In genomic region chr13:21603531-21604448, GRCh38 we compare ENCODE assay signal across 8 cellular contexts. TPM values are rescaled to one million over a fixed set of nuclear protein-coding genes. Genes with fewer than 3 reads are reported as not detected.
DNase-seq lines count a peak whose midpoint lies in the region; ATAC-seq and TF ChIP-seq lines count a peak whose summit lies in the region.

Gene MICU2, minus strand, starts transcription at chr13:21604170. Its CDS starts 22 bp downstream, at chr13:21604148.

- H2AFZ ChIP-seq in DND-41 (ENCODE audit: low read depth, low read length) (peak within 1 kb of the TSS; percentile 91), Karpas-422 (ENCODE audit: low read length) (peak within 1 kb of the TSS; percentile 45; the same call in 1 of the 2 replicates), fibroblast of lung (ENCODE audit: low read length) (peak within 1 kb of the TSS; percentile 93)

- DNase-seq in DND-41 (peak; percentile 97), Karpas-422 (peak; percentile 99), RPMI8226 (peak; percentile 93), fibroblast of lung (ENCODE audit: low read depth in 2 of 2) (peak; percentile 92 to 93)
- peak; percentile 92 to 98 (median 96) for DNase-seq in naive thymus-derived CD4-positive, alpha-beta T cell
- peak; percentile 94 for DNase-seq in stimulated activated naive B cell treated with anti-CD40 and anti-IgM and Interleukin-4, amounts not matched to agents 10 μg/mL and 1 μg/mL and 100 μg/mL, for 72 hours

- H3K9me3 Mint-ChIP-seq in activated T-helper 17 cell treated with anti-CD3 and anti-CD28 coated beads, Interleukin-2, amount 50 U/mL, for 72 hours: no peaks in the 10 kb centered on the region
- peaks cover 0 to 4% (median 0%) of the 10 kb centered on the region in 11 donors for H3K9me3 Mint-ChIP-seq in naive thymus-derived CD4-positive, alpha-beta T cell
- no peaks in the 10 kb centered on the region for H3K9me3 Mint-ChIP-seq in stimulated activated naive B cell treated with anti-CD40 and anti-IgM and Interleukin-4, amounts not matched to agents 10 μg/mL and 1 μg/mL and 100 μg/mL, for 72 hours

- TF ChIP-seq CTCF in DND-41 (IDR thresholded peaks at IDR 0.05; ENCODE audit: borderline replicate concordance, extremely low read depth, low read length, poor library complexity, severe bottlenecking): peak; percentile 11
- TF ChIP-seq CTCF in fibroblast of lung (conservative IDR thresholded peaks at IDR 0.05 in 1 of 2, IDR thresholded peaks at IDR 0.05 in 1 of 2; ENCODE audit: low read depth in 1 of 2, low read length in 2 of 2): peak in 1 of 2 donors; percentile 9

- H3K27ac ChIP-seq in DND-41 (ENCODE audit: low read length): peak within 1 kb of the TSS; percentile 96
- H3K27ac ChIP-seq in Karpas-422 (ENCODE audit: low read length): peak within 1 kb of the TSS; percentile 82
- peak within 1 kb of the TSS; percentile 94 for H3K27ac ChIP-seq in fibroblast of lung (ENCODE audit: insufficient read depth, low read length)
- H3K27ac ChIP-seq in naive thymus-derived CD4-positive, alpha-beta T cell (ENCODE audit: low read depth, low read length): peak within 1 kb of the TSS; percentile 93

- H3K27ac Mint-ChIP-seq in activated T-helper 17 cell treated with anti-CD3 and anti-CD28 coated beads, Interleukin-2, amount 50 U/mL, for 72 hours: peak within 1 kb of the TSS; percentile 97
- peak within 1 kb of the TSS; percentile 91 to 97 (median 95) for H3K27ac Mint-ChIP-seq in naive thymus-derived CD4-positive, alpha-beta T cell
- peak within 1 kb of the TSS; percentile 92 for H3K27ac Mint-ChIP-seq in stimulated activated naive B cell treated with anti-CD40 and anti-IgM and Interleukin-4, amounts not matched to agents 10 μg/mL and 1 μg/mL and 100 μg/mL, for 72 hours

- H3K4me1 ChIP-seq in DND-41 (ENCODE audit: insufficient read depth, low read length): peaks cover 31% of the 10 kb centered on the region
- peaks cover 44% of the 10 kb centered on the region for H3K4me1 ChIP-seq in Karpas-422 (ENCODE audit: low read length)
- H3K4me1 ChIP-seq in fibroblast of lung (ENCODE audit: control insufficient read depth, extremely low read depth, insufficient read depth, low read length): no peaks in the 10 kb centered on the region
- peaks cover 16 to 27% of the 10 kb centered on the region in 2 donors for H3K4me1 ChIP-seq in naive thymus-derived CD4-positive, alpha-beta T cell (ENCODE audit: control insufficient read depth in 2 of 2, insufficient read depth in 2 of 2, low read length in 2 of 2)

- peaks cover 9% of the 10 kb centered on the region for H3K4me1 Mint-ChIP-seq in activated T-helper 17 cell treated with anti-CD3 and anti-CD28 coated beads, Interleukin-2, amount 50 U/mL, for 72 hours
- peaks cover 25 to 53% (median 49%) of the 10 kb centered on the region in 7 donors for H3K4me1 Mint-ChIP-seq in naive thymus-derived CD4-positive, alpha-beta T cell
- H3K4me1 Mint-ChIP-seq in stimulated activated naive B cell treated with anti-CD40 and anti-IgM and Interleukin-4, amounts not matched to agents 10 μg/mL and 1 μg/mL and 100 μg/mL, for 72 hours: peaks cover 17 to 31% of the 10 kb centered on the region in 2 donors

- H4K20me1 ChIP-seq in DND-41 (ENCODE audit: insufficient read depth, low read length) (peaks cover 7% of the 10 kb centered on the region; the same call in 1 of the 2 replicates), Karpas-422 (ENCODE audit: insufficient read depth, low read depth, low read length) (no peaks in the 10 kb centered on the region), fibroblast of lung (ENCODE audit: control insufficient read depth, extremely low read depth, insufficient read depth, low read length) (no peaks in the 10 kb centered on the region)

- CTCF ChIA-PET in naive thymus-derived CD4-positive, alpha-beta T cell (lab: Charles Lee): interaction anchor here (0.6 to 1.2 kb wide), 3 partner anchors 10 to 306 kb away, joined by 3 read pairs; no protein-coding TSS in a partner anchor

- H3K4me2 ChIP-seq in DND-41 (ENCODE audit: insufficient read depth, low read length): peak within 1 kb of the TSS; percentile 75
- H3K4me2 ChIP-seq in Karpas-422 (ENCODE audit: low read depth, low read length, poor library complexity, severe bottlenecking): peak within 1 kb of the TSS; percentile 84
- peak within 1 kb of the TSS; percentile 79 for H3K4me2 ChIP-seq in fibroblast of lung (ENCODE audit: extremely low read depth, insufficient read depth, low read length)

- H3K27me3 Mint-ChIP-seq in activated T-helper 17 cell treated with anti-CD3 and anti-CD28 coated beads, Interleukin-2, amount 50 U/mL, for 72 hours: no peaks in the 10 kb centered on the region
- H3K27me3 Mint-ChIP-seq in naive thymus-derived CD4-positive, alpha-beta T cell: peaks cover 0 to 21% (median 7%) of the 10 kb centered on the region in 5 donors
- peaks cover 12 to 15% of the 10 kb centered on the region in 2 donors for H3K27me3 Mint-ChIP-seq in stimulated activated naive B cell treated with anti-CD40 and anti-IgM and Interleukin-4, amounts not matched to agents 10 μg/mL and 1 μg/mL and 100 μg/mL, for 72 hours

- peak within 1 kb of the TSS; percentile 90 for H3K4me3 Mint-ChIP-seq in activated T-helper 17 cell treated with anti-CD3 and anti-CD28 coated beads, Interleukin-2, amount 50 U/mL, for 72 hours
- peak within 1 kb of the TSS; percentile 77 to 94 (median 88) for H3K4me3 Mint-ChIP-seq in naive thymus-derived CD4-positive, alpha-beta T cell
- H3K4me3 Mint-ChIP-seq in stimulated activated naive B cell treated with anti-CD40 and anti-IgM and Interleukin-4, amounts not matched to agents 10 μg/mL and 1 μg/mL and 100 μg/mL, for 72 hours: peak within 1 kb of the TSS; percentile 83 to 88

- H3K9me2 ChIP-seq in Karpas-422 (replicated peaks; ENCODE audit: insufficient read depth, low read length): no peaks in the 10 kb centered on the region

- intact Hi-C loops in naive thymus-derived CD4-positive, alpha-beta T cell (cut with micrococcal nuclease): loop anchor here (1.0 to 10.0 kb wide), 21 partner anchors 35 to 1974 kb away; partner anchors contain the start of genes FGF9 (in 2 of the 2), MRPL57 (in 2 of the 2), PSPC1 (in 2 of the 2) and SKA3 (in 2 of the 2)

- H3K27me3 ChIP-seq in DND-41 (ENCODE audit: insufficient read depth, low read length, poor library complexity) (peaks cover 4% of the 10 kb centered on the region), Karpas-422 (ENCODE audit: low read length) (no peaks in the 10 kb centered on the region), fibroblast of lung (ENCODE audit: control insufficient read depth, insufficient read depth, low read length) (no peaks in the 10 kb centered on the region)
- H3K27me3 ChIP-seq in naive thymus-derived CD4-positive, alpha-beta T cell (ENCODE audit: control insufficient read depth in 2 of 2, insufficient read depth in 2 of 2, low read length in 2 of 2): no peaks in the 10 kb centered on the region

- POLR2A ChIA-PET in naive thymus-derived CD4-positive, alpha-beta T cell (lab: Charles Lee): interaction anchor here (0.6 to 4.4 kb wide), 25 partner anchors 8 to 1740 kb away, joined by 3 to 86 read pairs (median 4); partner anchors contain the start of genes FGF9, MRPL57, SKA3 and ZDHHC20

- H3K79me2 ChIP-seq in DND-41 (ENCODE audit: insufficient read depth, low read length): peaks cover 46% of the 10 kb centered on the region
- H3K79me2 ChIP-seq in Karpas-422 (ENCODE audit: low read length): peaks cover 47% of the 10 kb centered on the region
- peaks cover 15% of the 10 kb centered on the region for H3K79me2 ChIP-seq in fibroblast of lung (ENCODE audit: control insufficient read depth, insufficient read depth, low read length)

- no peaks in the 10 kb centered on the region for H3K36me3 ChIP-seq in DND-41 (ENCODE audit: insufficient read depth, low read length)
- H3K36me3 ChIP-seq in Karpas-422 (ENCODE audit: insufficient read depth, low read length): no peaks in the 10 kb centered on the region
- no peaks in the 10 kb centered on the region for H3K36me3 ChIP-seq in fibroblast of lung (ENCODE audit: control insufficient read depth, insufficient read depth, low read length)
- H3K36me3 ChIP-seq in naive thymus-derived CD4-positive, alpha-beta T cell (ENCODE audit: control insufficient read depth in 2 of 3, insufficient read depth in 3 of 3, low read length in 3 of 3): peaks cover 0 to 7% (median 5%) of the 10 kb centered on the region in 3 experiments

- H3K9me3 ChIP-seq in DND-41 (ENCODE audit: insufficient read depth, low read length, severe bottlenecking): no peaks in the 10 kb centered on the region
- no peaks in the 10 kb centered on the region for H3K9me3 ChIP-seq in Karpas-422 (ENCODE audit: low read length)
- no peaks in the 10 kb centered on the region for H3K9me3 ChIP-seq in fibroblast of lung (ENCODE audit: control insufficient read depth, insufficient read depth, low read depth, low read length)
- no peaks in the 10 kb centered on the region for H3K9me3 ChIP-seq in naive thymus-derived CD4-positive, alpha-beta T cell (ENCODE audit: control insufficient read depth in 2 of 3, low read length in 3 of 3)

- ATAC-seq in DND-41 (ENCODE audit: insufficient read depth, low read depth): peak; percentile 94
- ATAC-seq in GM21825 (IDR thresholded peaks at IDR 0.05; ENCODE audit: unreplicated experiment): peak; percentile 93
- ATAC-seq in activated T-helper 17 cell treated with anti-CD3 and anti-CD28 coated beads, Interleukin-2, amount 50 U/mL, for 72 hours (replicated peaks): peak; percentile 94
- ATAC-seq in naive thymus-derived CD4-positive, alpha-beta T cell: peak; percentile 95
- ATAC-seq in stimulated activated naive B cell treated with anti-CD40 and anti-IgM and Interleukin-4, amounts not matched to agents 10 μg/mL and 1 μg/mL and 100 μg/mL, for 72 hours (replicated peaks): peak; percentile 96 to 97

- H3K9ac ChIP-seq in DND-41 (ENCODE audit: low read depth, low read length): peak within 1 kb of the TSS; percentile 85
- peak within 1 kb of the TSS; percentile 83 for H3K9ac ChIP-seq in Karpas-422 (ENCODE audit: low read length)
- peak within 1 kb of the TSS; percentile 99 for H3K9ac ChIP-seq in fibroblast of lung (ENCODE audit: insufficient read depth, low read length)

- H3K4me3 ChIP-seq in DND-41 (ENCODE audit: low read depth in 1 of 2, low read length in 2 of 2) (peak within 1 kb of the TSS; percentile 52 to 83), Karpas-422 (ENCODE audit: low read length) (peak within 1 kb of the TSS; percentile 82), fibroblast of lung (replicated peaks in 1 of 4; ENCODE audit: control extremely low read depth in 1 of 4, insufficient read depth in 1 of 4, low read depth in 3 of 4, low read length in 4 of 4) (peak within 1 kb of the TSS; percentile 87 to 94 (median 89))
- peak within 1 kb of the TSS; percentile 66 for H3K4me3 ChIP-seq in naive thymus-derived CD4-positive, alpha-beta T cell (ENCODE audit: low read length)

- H3K36me3 Mint-ChIP-seq in activated T-helper 17 cell treated with anti-CD3 and anti-CD28 coated beads, Interleukin-2, amount 50 U/mL, for 72 hours (ENCODE audit: low read depth): peaks cover 27% of the 10 kb centered on the region
- H3K36me3 Mint-ChIP-seq in naive thymus-derived CD4-positive, alpha-beta T cell: peaks cover 12 to 19% (median 15%) of the 10 kb centered on the region in 5 donors
- peaks cover 13 to 17% of the 10 kb centered on the region in 2 donors for H3K36me3 Mint-ChIP-seq in stimulated activated naive B cell treated with anti-CD40 and anti-IgM and Interleukin-4, amounts not matched to agents 10 μg/mL and 1 μg/mL and 100 μg/mL, for 72 hours

RNA-seq across cellular contexts. Expression of gene MICU2, which starts in this region (rescaled TPM):
- 60.1 and 79.1 TPM in 2 replicates for total RNA-seq in Karpas-422 (2014; rRNA removed; shearing (Covaris generic); ENCODE audit: low replicate concordance)
- total RNA-seq in activated T-helper 17 cell treated with anti-CD3 and anti-CD28 coated beads, Interleukin-2, amount 50 U/mL, for 72 hours: 10 to 100 TPM; 38.5 to 43.2 TPM
- total RNA-seq in fibroblast of lung: 39.8 and 43.9 TPM in 2 replicates
- polyA plus RNA-seq in fibroblast of lung: 34.5 and 43.3 TPM in 2 replicates
- 31.5 and 32.7 TPM in 2 replicates for polyA plus RNA-seq in fibroblast of lung (2012)
- 1.2 and 1.6 TPM in 2 replicates for polyA minus RNA-seq in fibroblast of lung (ENCODE audit: low replicate concordance)
- 10 to 100 TPM; 32.5 to 45.6 (median 37.5) TPM for total RNA-seq in naive thymus-derived CD4-positive, alpha-beta T cell
- polyA plus RNA-seq in naive thymus-derived CD4-positive, alpha-beta T cell: 10 to 100 TPM; 30.6 to 39.8 TPM

Comparison
In these comparisons a context has a peak if more than half of its experiments do, and no peak if none do; other contexts are left out.
1. Peak in every context shown above with its lines: DNase-seq, ATAC-seq, H3K4me3 ChIP-seq and H3K27ac ChIP-seq.